ENCODE assay signal across 28 cellular contexts in the genomic region with DNA sequence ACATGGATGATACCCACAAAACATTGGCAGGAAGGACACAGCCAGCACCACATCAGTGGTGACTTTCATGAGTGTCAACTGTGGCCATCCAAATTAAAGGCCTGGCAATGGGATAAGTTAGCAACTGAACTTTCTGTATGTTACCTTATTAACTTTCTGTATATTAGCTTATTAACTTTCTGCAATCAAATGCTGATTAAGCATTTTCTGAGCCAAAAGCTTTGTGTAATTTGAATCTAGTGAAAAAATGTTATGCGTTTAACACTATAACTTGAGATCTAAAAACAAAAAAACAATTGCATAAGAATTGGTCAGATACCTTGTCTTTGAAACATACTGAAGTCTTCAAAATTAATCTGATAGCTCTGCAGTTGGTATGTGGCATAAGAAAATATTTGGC.
"Had no signal": no experiment of that assay in that cellular context is flagged by ENCODE, and none has a peak within 500 bp of the region (broad histone marks: within the 10 kb centered on the region; RNA-seq: fewer than 3 reads in every experiment).

No MANE protein-coding gene starts in this region.

- H3K36me3 ChIP-seq: neural progenitor cell, ovary, spleen, suprapubic skin, tibial artery, transverse colon, upper lobe of right lung, vagina had no signal

- H3K4me3 ChIP-seq: neural progenitor cell, ovary, psoas muscle, skin epidermis, smooth muscle cell, spleen, suprapubic skin, testis, tibial artery, transverse colon, upper lobe of right lung, vagina had no signal

- H3K9ac ChIP-seq: neural progenitor cell, parathyroid adenoma had no signal

- H3K27ac ChIP-seq: neural progenitor cell, ovary, parathyroid adenoma, psoas muscle, skin epidermis, spleen, suprapubic skin, testis, tibial artery, transverse colon, upper lobe of right lung, vagina had no signal

- ATAC-seq: natural killer cell; psoas muscle; right cardiac atrium; sciatic nerve; stimulated activated memory B cell treated with anti-CD40 and anti-IgM and Interleukin-4, amounts not matched to agents 10 μg/mL and 1 μg/mL and 100 μg/mL, for 72 hours; stimulated activated naive CD8-positive, alpha-beta T cell treated with anti-CD3 and anti-CD28 coated beads, Interleukin-15, amount 100 ng/mL, for 72 hours; stimulated activated naive CD8-positive, alpha-beta T cell treated with anti-CD3 and anti-CD28 coated beads, Interleukin-15, Interleukin-2, amounts not matched to agents 100 U/mL and 50 U/mL, for 24 hours; upper lobe of right lung had no signal

- H3K4me2 ChIP-seq: neural progenitor cell, smooth muscle cell had no signal

- H2AFZ ChIP-seq: neural progenitor cell, parathyroid adenoma had no signal

- DNase-seq: natural killer cell; occipital lobe; ovary; posterior cingulate gyrus; psoas muscle; right cardiac atrium; spleen; stimulated activated CD4-positive, alpha-beta T cell treated with anti-CD3 and anti-CD28 coated beads, Interleukin-12 subunit alpha, Interleukin-12 subunit beta, amount 100 ng/mL, for 4 hours; stimulated activated CD4-positive, alpha-beta T cell treated with anti-CD3 and anti-CD28 coated beads, Interleukin-1b, Interleukin-23, amount 100 ng/mL, for 48 hours; stimulated activated CD4-positive, alpha-beta T cell treated with anti-CD3 and anti-CD28 coated beads, Interleukin-4, amount 100 ng/mL, for 1 hour; stimulated activated CD4-positive, alpha-beta T cell treated with anti-CD3 and anti-CD28 coated beads, Interleukin-4, amount 100 ng/mL, for 4 hours; stimulated activated CD8-positive, alpha-beta memory T cell treated with anti-CD3 and anti-CD28 coated beads, Interleukin-4, amount 100 ng/mL, for 48 hours; stimulated activated naive CD4-positive, alpha-beta T cell; stimulated activated naive CD8-positive, alpha-beta T cell treated with anti-CD3 and anti-CD28 coated beads, Interleukin-15, amount 100 ng/mL, for 72 hours; stimulated activated naive CD8-positive, alpha-beta T cell treated with anti-CD3 and anti-CD28 coated beads, Interleukin-15, Interleukin-2, amounts not matched to agents 100 U/mL and 50 U/mL, for 24 hours; substantia nigra; testis; tibial artery; transverse colon; upper lobe of right lung had no signal

- H3K4me1 ChIP-seq: neural progenitor cell, parathyroid adenoma, psoas muscle, spleen, suprapubic skin, testis, tibial artery, transverse colon, upper lobe of right lung, vagina had no signal

- H3K9me3 ChIP-seq: ovary, psoas muscle, suprapubic skin, testis, tibial artery, transverse colon, upper lobe of right lung, vagina had no signal

- H3K27me3 ChIP-seq: neural progenitor cell, ovary, testis, upper lobe of right lung, vagina had no signal

- H3K79me2 ChIP-seq: parathyroid adenoma had no signal
